In the genomic region with DNA sequence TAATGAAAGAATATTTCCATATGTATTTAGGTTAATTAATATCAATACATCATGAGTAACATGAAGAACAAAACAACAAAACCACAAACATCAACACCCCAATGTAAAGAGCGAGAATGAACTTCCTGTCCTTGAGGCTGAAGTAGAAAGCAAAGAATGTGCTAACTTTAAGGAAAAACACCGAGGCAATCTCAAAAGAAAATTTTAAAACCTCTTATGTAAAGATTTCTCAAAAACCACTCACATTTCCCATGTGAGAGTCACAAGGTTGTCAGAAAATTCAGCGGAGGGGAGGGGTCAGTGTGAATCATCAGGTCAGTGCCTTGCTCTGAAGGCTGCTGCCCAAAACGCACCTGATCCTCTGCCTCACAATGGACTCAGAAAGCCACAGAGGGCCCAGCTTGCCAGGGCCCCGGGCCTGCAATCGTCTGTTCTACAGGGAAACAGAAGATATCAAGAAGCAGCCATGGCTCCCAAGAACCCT, we compare ENCODE assay signal across 8 cellular contexts. TPM values are rescaled to one million over a fixed set of nuclear protein-coding genes. Genes with fewer than 3 reads are reported as not detected.
DNase-seq lines count a peak whose midpoint lies in the region; ATAC-seq and TF ChIP-seq lines count a peak whose summit lies in the region.

No MANE protein-coding gene starts in this region.

- H3K9me3 Mint-ChIP-seq in activated naive CD8-positive, alpha-beta T cell treated with anti-CD3 and anti-CD28 coated beads for 36 hours, result no peaks in the 10 kb centered on the region

- TF ChIP-seq POLR2A in transverse colon (IDR thresholded peaks at IDR 0.05), result no peak

- peaks cover 35% of the 10 kb centered on the region for H3K36me3 Mint-ChIP-seq in activated naive CD8-positive, alpha-beta T cell treated with anti-CD3 and anti-CD28 coated beads for 36 hours

- in situ Hi-C loops in transverse colon (cut with MboI; ENCODE audit: low pct_ligation_motif_present in 1 of 4, low pct_unique_long_range_greater_than_20kb in 1 of 4, low sequenced_read_pairs in 3 of 4), result no loop called here

- H3K27ac ChIP-seq in transverse colon, result peak overlapping the region; percentile 19 to 67 (median 34)

- no peaks in the 10 kb centered on the region for H3K27me3 ChIP-seq in transverse colon

- no peak for TF ChIP-seq CTCF in transverse colon (IDR thresholded peaks at IDR 0.05)

- no peak overlapping the region for H3K4me3 Mint-ChIP-seq in activated naive CD8-positive, alpha-beta T cell treated with anti-CD3 and anti-CD28 coated beads for 36 hours

- no peaks in the 10 kb centered on the region for H3K9me3 ChIP-seq in transverse colon

- no peaks in the 10 kb centered on the region for H3K27me3 Mint-ChIP-seq in activated naive CD8-positive, alpha-beta T cell treated with anti-CD3 and anti-CD28 coated beads for 36 hours

- peaks cover 25% of the 10 kb centered on the region for H3K4me1 Mint-ChIP-seq in activated naive CD8-positive, alpha-beta T cell treated with anti-CD3 and anti-CD28 coated beads for 36 hours

- intact Hi-C loops in transverse colon (cut with DNase I; ENCODE audit: low total_unique reads), result no loop called here

- WGBS in transverse colon (ENCODE audit: low coverage in 1 of 2), 2 donors, result 0 to 52% methylated on average over 1 to 6 of the region's 6 CpGs

- H3K4me1 ChIP-seq in transverse colon, result peaks cover 0 to 21% (median 0%) of the 10 kb centered on the region in 4 donors

- peak; percentile 18 for DNase-seq in stimulated activated CD4-positive, alpha-beta T cell treated with anti-CD3 and anti-CD28 coated beads, Interleukin-12 subunit alpha, Interleukin-12 subunit beta, amount 100 ng/mL, for 4 hours
- no peak for DNase-seq in stimulated activated CD4-positive, alpha-beta T cell treated with anti-CD3 and anti-CD28 coated beads, Interleukin-4, amount 100 ng/mL, for 1 hour
- DNase-seq in activated naive CD8-positive, alpha-beta T cell treated with anti-CD3 and anti-CD28 coated beads for 36 hours, result no peak
- no peak for DNase-seq in left lobe of liver (ENCODE audit: low spot score)
- no peak for DNase-seq in transverse colon
- DNase-seq in NCI-H2227 treated with DMSO at 0.1 percent for 48 hours (lab: John Stamatoyannopoulos, UW), result no peak
- DNase-seq in COR-L47 (lab: John Stamatoyannopoulos, UW), result no peak

- no peak for TF ChIP-seq EP300 in transverse colon (IDR thresholded peaks at IDR 0.05; ENCODE audit: low read depth)

- ATAC-seq in left lobe of liver (peak; percentile 32), GM18858 (IDR thresholded peaks at IDR 0.05; ENCODE audit: unreplicated experiment) (no peak)

- peaks cover 0 to 13% (median 6%) of the 10 kb centered on the region in 4 donors for H3K36me3 ChIP-seq in transverse colon

- peak overlapping the region; percentile 5 for H3K27ac Mint-ChIP-seq in activated naive CD8-positive, alpha-beta T cell treated with anti-CD3 and anti-CD28 coated beads for 36 hours

- no peak overlapping the region for H3K4me3 ChIP-seq in transverse colon

RNA-seq across cellular contexts. Expression of a gene that starts 12.3 kb away (rescaled TPM):
- total RNA-seq in activated naive CD8-positive, alpha-beta T cell treated with anti-CD3 and anti-CD28 coated beads for 36 hours, result 10 to 100 TPM; 19.7 to 22.3 TPM
- total RNA-seq in left lobe of liver (13.3 TPM), transverse colon (10 to 100 TPM; 33.6 to 96.1 (median 49.7) TPM)
